ENCODE assay signal across 13 cellular contexts in genomic region chr7:30751696-30752273, GRCh38. TPM values are rescaled to one million over a fixed set of nuclear protein-coding genes. Genes with fewer than 3 reads are reported as not detected.
A peak's percentile ranks its signal among the peaks of the same experiment; 100 is the strongest.
DNase-seq lines count a peak whose midpoint lies in the region; ATAC-seq and TF ChIP-seq lines count a peak whose summit lies in the region.
"Had no signal": no experiment of that assay in that cellular context is flagged by ENCODE, and none has a peak within 500 bp of the region (broad histone marks: within the 10 kb centered on the region; RNA-seq: fewer than 3 reads in every experiment).

TSS of gene INMT (plus strand) at chr7:30752135. CDS start at chr7:30752151, 16 bp downstream.

- no peak within 1 kb of the TSS for H3K4me3 ChIP-seq in SJSA1
- peak within 1 kb of the TSS; percentile 45 for H3K4me3 ChIP-seq in fibroblast of the aortic adventitia (ENCODE audit: low read depth, low read length)
- H3K4me3 ChIP-seq in mucosa of stomach (ENCODE audit: low read length), result no peak within 1 kb of the TSS
- no peak within 1 kb of the TSS for H3K4me3 ChIP-seq in WERI-Rb-1 (ENCODE audit: low read depth, low read length)

- TF ChIP-seq CTCF in fibroblast of the aortic adventitia (IDR thresholded peaks at IDR 0.05; ENCODE audit: insufficient read depth, low read length) (no peak), WERI-Rb-1 (IDR thresholded peaks at IDR 0.05; ENCODE audit: low read depth, low read length) (no peak)

- no peak for ATAC-seq in esophagus mucosa
- ATAC-seq in activated CD4-positive, CD25-positive, alpha-beta regulatory T cell treated with anti-CD3 and anti-CD28 coated beads, Interleukin-2, amount 50 U/mL, for 24 hours, result no peak
- ATAC-seq: activated T-helper 17 cell treated with anti-CD3 and anti-CD28 coated beads, Interleukin-2, amount 50 U/mL, for 72 hours; Panc1 had no signal

- H3K27me3 ChIP-seq in SJSA1 (replicated peaks) (no peaks in the 10 kb centered on the region), mucosa of stomach (ENCODE audit: control insufficient read depth, insufficient read depth, low read length) (no peaks in the 10 kb centered on the region), WERI-Rb-1 (ENCODE audit: insufficient read depth, low read depth, severe bottlenecking) (no peaks in the 10 kb centered on the region)

- H3K4me1 ChIP-seq in SJSA1 (replicated peaks), result peaks cover 24% of the 10 kb centered on the region
- H3K4me1 ChIP-seq in mucosa of stomach (ENCODE audit: control insufficient read depth, insufficient read depth, low read length), result peaks cover 10% of the 10 kb centered on the region

- H3K9me3 ChIP-seq in SJSA1 (replicated peaks) (no peaks in the 10 kb centered on the region), mucosa of stomach (ENCODE audit: control insufficient read depth, low read length) (no peaks in the 10 kb centered on the region), WERI-Rb-1 (ENCODE audit: severe bottlenecking) (no peaks in the 10 kb centered on the region)

- H3K36me3 ChIP-seq in SJSA1 (no peaks in the 10 kb centered on the region), mucosa of stomach (ENCODE audit: control insufficient read depth, insufficient read depth, low read length) (no peaks in the 10 kb centered on the region), WERI-Rb-1 (no peaks in the 10 kb centered on the region)

- H3K27ac ChIP-seq in SJSA1 (peak within 1 kb of the TSS; percentile 34), temporal lobe (ENCODE audit: low read depth, low read length) (peak within 1 kb of the TSS; percentile 62), WERI-Rb-1 (no peak within 1 kb of the TSS)

- peak within 1 kb of the TSS; percentile 19 for H3K9ac ChIP-seq in mucosa of stomach (ENCODE audit: low read length)

- peak in 1 of 2 experiments; percentile 11 for DNase-seq in SJSA1 (ENCODE audit: low read depth in 1 of 2, low spot score in 2 of 2)
- DNase-seq in fibroblast of the aortic adventitia (ENCODE audit: low read depth), result no peak
- no peak for DNase-seq in superior temporal gyrus (ENCODE audit: extremely low spot score)
- no peak for DNase-seq in WERI-Rb-1
- DNase-seq: H9; Karpas-422; stimulated activated naive CD4-positive, alpha-beta T cell had no signal

RNA-seq across cellular contexts. Expression of gene INMT, which starts in this region (rescaled TPM):
- 0.08 and 0.19 TPM in 2 replicates for total RNA-seq in SJSA1 (2014; rRNA removed; shearing (Covaris generic))
- total RNA-seq in fibroblast of the aortic adventitia (ENCODE audit: low replicate concordance), result 2.5 and 219 TPM in 2 replicates
- under 0.01 TPM for total RNA-seq in temporal lobe
- 1.5 TPM for total RNA-seq in esophagus mucosa
